Comparison of ENCODE assay signal across 8 cellular contexts in genomic region chr6:37624606-37625574, GRCh38.
DNase-seq lines count a peak whose midpoint lies in the region; ATAC-seq and TF ChIP-seq lines count a peak whose summit lies in the region.

No MANE protein-coding gene starts in this region.

- intact Hi-C loops in left ventricle myocardium inferior (cut with micrococcal nuclease): no loop called here

- peaks cover 21% of the 10 kb centered on the region for H3K27me3 Mint-ChIP-seq in activated CD8-positive, alpha-beta T cell treated with anti-CD3 and anti-CD28 coated beads, Interleukin-2, amount 10 ng/mL, durations not matched to agents 7 days and 5 days (ENCODE audit: low read depth)

- H3K4me1 ChIP-seq in BE2C: peaks cover 11% of the 10 kb centered on the region
- peaks cover 18% of the 10 kb centered on the region for H3K4me1 ChIP-seq in left ventricle myocardium inferior
- H3K4me1 ChIP-seq in subcutaneous abdominal adipose tissue (ENCODE audit: control insufficient read depth in 5 of 5, insufficient read depth in 5 of 5, low read length in 5 of 5): peaks cover 0 to 8% (median 7%) of the 10 kb centered on the region in 5 donors

- CTCF ChIA-PET in activated CD8-positive, alpha-beta T cell treated with anti-CD3 and anti-CD28 coated beads, Interleukin-2, amount 10 ng/mL, durations not matched to agents 7 days and 5 days (lab: Charles Lee): no interaction called here

- no peak for TF ChIP-seq CTCF in BE2C (IDR thresholded peaks at IDR 0.05; ENCODE audit: low read depth, low read length)
- no peak for TF ChIP-seq CTCF in left ventricle myocardium inferior (IDR thresholded peaks at IDR 0.05; ENCODE audit: borderline replicate concordance)

- DNase-seq in BE2C (peak; percentile 78), HK-2 (ENCODE audit: unreplicated experiment) (peak; percentile 49), left ventricle myocardium inferior (peak; percentile 58), OCI-M2 (lab: John Stamatoyannopoulos, UW; ENCODE audit: unreplicated experiment) (no peak)
- DNase-seq in activated CD8-positive, alpha-beta T cell treated with anti-CD3 and anti-CD28 coated beads, Interleukin-2, amount 10 ng/mL, durations not matched to agents 7 days and 5 days: no peak

- POLR2A ChIA-PET in activated CD8-positive, alpha-beta T cell treated with anti-CD3 and anti-CD28 coated beads, Interleukin-2, amount 10 ng/mL, durations not matched to agents 7 days and 5 days (lab: Charles Lee): no interaction called here

- H3K9ac ChIP-seq in subcutaneous abdominal adipose tissue (ENCODE audit: low read length in 5 of 5): no peak overlapping the region

- H3K27me3 ChIP-seq in BE2C: no peaks in the 10 kb centered on the region; the same call in 1 of the 2 replicates
- peaks cover 40% of the 10 kb centered on the region for H3K27me3 ChIP-seq in left ventricle myocardium inferior (ENCODE audit: low read depth)
- peaks cover 13 to 48% (median 23%) of the 10 kb centered on the region in 5 donors for H3K27me3 ChIP-seq in subcutaneous abdominal adipose tissue (ENCODE audit: control insufficient read depth in 5 of 5, insufficient read depth in 4 of 5, low read length in 5 of 5)

- H3K4me1 Mint-ChIP-seq in activated CD8-positive, alpha-beta T cell treated with anti-CD3 and anti-CD28 coated beads, Interleukin-2, amount 10 ng/mL, durations not matched to agents 7 days and 5 days (ENCODE audit: low read depth): peaks cover 29% of the 10 kb centered on the region

- no peak overlapping the region for H3K27ac Mint-ChIP-seq in activated CD8-positive, alpha-beta T cell treated with anti-CD3 and anti-CD28 coated beads, Interleukin-2, amount 10 ng/mL, durations not matched to agents 7 days and 5 days

- H3K9me3 Mint-ChIP-seq in activated CD8-positive, alpha-beta T cell treated with anti-CD3 and anti-CD28 coated beads, Interleukin-2, amount 10 ng/mL, durations not matched to agents 7 days and 5 days (ENCODE audit: insufficient read depth): no peaks in the 10 kb centered on the region

- H3K27ac ChIP-seq in left ventricle myocardium inferior (replicated peaks): no peak overlapping the region
- no peak overlapping the region for H3K27ac ChIP-seq in subcutaneous abdominal adipose tissue (ENCODE audit: low read depth, low read length)

- H3K36me3 Mint-ChIP-seq in activated CD8-positive, alpha-beta T cell treated with anti-CD3 and anti-CD28 coated beads, Interleukin-2, amount 10 ng/mL, durations not matched to agents 7 days and 5 days (ENCODE audit: low read depth): no peaks in the 10 kb centered on the region

- no peak overlapping the region for H3K4me3 Mint-ChIP-seq in activated CD8-positive, alpha-beta T cell treated with anti-CD3 and anti-CD28 coated beads, Interleukin-2, amount 10 ng/mL, durations not matched to agents 7 days and 5 days

- H3K36me3 ChIP-seq in BE2C (no peaks in the 10 kb centered on the region), left ventricle myocardium inferior (no peaks in the 10 kb centered on the region), subcutaneous abdominal adipose tissue (ENCODE audit: control insufficient read depth in 5 of 5, insufficient read depth in 5 of 5, low read length in 5 of 5) (no peaks in the 10 kb centered on the region)

- H3K4me3 ChIP-seq in BE2C (ENCODE audit: low read depth, low read length) (peak overlapping the region; percentile 44), left ventricle myocardium inferior (peak overlapping the region; percentile 53), subcutaneous abdominal adipose tissue (ENCODE audit: low read depth in 1 of 5, low read length in 5 of 5) (peak overlapping the region in 3 of 5 donors; percentile 9 to 34 (median 20))

- ATAC-seq in activated CD8-positive, alpha-beta T cell treated with anti-CD3 and anti-CD28 coated beads, Interleukin-2, amount 10 ng/mL, durations not matched to agents 7 days and 5 days: peak; percentile 64
- ATAC-seq in GM21360 (IDR thresholded peaks at IDR 0.05; ENCODE audit: unreplicated experiment) (no peak), HG02973 (IDR thresholded peaks at IDR 0.05; ENCODE audit: unreplicated experiment) (no peak)

- H3K9me3 ChIP-seq in BE2C (no peaks in the 10 kb centered on the region), left ventricle myocardium inferior (replicated peaks) (no peaks in the 10 kb centered on the region), subcutaneous abdominal adipose tissue (ENCODE audit: control insufficient read depth in 5 of 5, low read length in 5 of 5) (no peaks in the 10 kb centered on the region)

Comparison
In these comparisons a context has a peak if more than half of its experiments do, and no peak if none do; other contexts are left out.
1. DNase-seq: peak in BE2C (single experiment), HK-2 (single experiment) and left ventricle myocardium inferior (single experiment); none in activated CD8-positive, alpha-beta T cell treated with anti-CD3 and anti-CD28 coated beads, Interleukin-2, amount 10 ng/mL, durations not matched to agents 7 days and 5 days (single experiment) and OCI-M2 (single experiment).
2. Peak in every context shown above with its lines, with median percentiles within 50 percentile points of each other: H3K4me3 ChIP-seq.